1 cellular context compared by ENCODE assay signal in the genomic region with DNA sequence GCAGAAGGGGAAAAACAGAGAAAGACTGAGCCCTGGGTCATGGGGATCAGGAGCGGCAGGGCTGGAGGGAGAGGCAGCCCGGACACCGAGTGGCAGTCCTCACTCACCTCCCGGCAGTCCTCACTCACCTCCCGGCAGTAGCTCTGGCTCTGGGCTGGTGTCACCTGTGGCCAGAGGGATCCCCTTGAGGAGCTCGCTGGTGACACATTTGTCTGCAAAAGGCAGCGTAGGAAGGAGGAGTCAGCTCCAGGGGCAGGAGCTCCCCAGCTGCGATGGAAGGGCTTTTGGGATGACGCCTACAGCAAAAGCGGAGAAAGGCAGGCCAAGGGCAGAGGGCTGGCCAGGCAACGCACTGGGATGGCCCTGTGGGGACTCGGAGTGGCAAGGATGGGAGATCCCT.
TF ChIP-seq lines count a peak whose summit lies in the region.

No MANE protein-coding gene starts in this region.

TF ChIP-seq in A549, 52 proteins besides CTCF, POLR2A, EP300 and RAD21 (continued from another document):
- TF ChIP-seq, protein P1, sequence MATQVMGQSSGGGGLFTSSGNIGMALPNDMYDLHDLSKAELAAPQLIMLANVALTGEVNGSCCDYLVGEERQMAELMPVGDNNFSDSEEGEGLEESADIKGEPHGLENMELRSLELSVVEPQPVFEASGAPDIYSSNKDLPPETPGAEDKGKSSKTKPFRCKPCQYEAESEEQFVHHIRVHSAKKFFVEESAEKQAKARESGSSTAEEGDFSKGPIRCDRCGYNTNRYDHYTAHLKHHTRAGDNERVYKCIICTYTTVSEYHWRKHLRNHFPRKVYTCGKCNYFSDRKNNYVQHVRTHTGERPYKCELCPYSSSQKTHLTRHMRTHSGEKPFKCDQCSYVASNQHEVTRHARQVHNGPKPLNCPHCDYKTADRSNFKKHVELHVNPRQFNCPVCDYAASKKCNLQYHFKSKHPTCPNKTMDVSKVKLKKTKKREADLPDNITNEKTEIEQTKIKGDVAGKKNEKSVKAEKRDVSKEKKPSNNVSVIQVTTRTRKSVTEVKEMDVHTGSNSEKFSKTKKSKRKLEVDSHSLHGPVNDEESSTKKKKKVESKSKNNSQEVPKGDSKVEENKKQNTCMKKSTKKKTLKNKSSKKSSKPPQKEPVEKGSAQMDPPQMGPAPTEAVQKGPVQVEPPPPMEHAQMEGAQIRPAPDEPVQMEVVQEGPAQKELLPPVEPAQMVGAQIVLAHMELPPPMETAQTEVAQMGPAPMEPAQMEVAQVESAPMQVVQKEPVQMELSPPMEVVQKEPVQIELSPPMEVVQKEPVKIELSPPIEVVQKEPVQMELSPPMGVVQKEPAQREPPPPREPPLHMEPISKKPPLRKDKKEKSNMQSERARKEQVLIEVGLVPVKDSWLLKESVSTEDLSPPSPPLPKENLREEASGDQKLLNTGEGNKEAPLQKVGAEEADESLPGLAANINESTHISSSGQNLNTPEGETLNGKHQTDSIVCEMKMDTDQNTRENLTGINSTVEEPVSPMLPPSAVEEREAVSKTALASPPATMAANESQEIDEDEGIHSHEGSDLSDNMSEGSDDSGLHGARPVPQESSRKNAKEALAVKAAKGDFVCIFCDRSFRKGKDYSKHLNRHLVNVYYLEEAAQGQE (IDR thresholded peaks at IDR 0.05) = no peak
- TF ChIP-seq NPAS2 (CRISPR knock-in tag; IDR thresholded peaks at IDR 0.05; ENCODE audit: borderline replicate concordance) (no peak), SMC3 (IDR thresholded peaks at IDR 0.05) (no peak)
- TF ChIP-seq, protein P2, sequence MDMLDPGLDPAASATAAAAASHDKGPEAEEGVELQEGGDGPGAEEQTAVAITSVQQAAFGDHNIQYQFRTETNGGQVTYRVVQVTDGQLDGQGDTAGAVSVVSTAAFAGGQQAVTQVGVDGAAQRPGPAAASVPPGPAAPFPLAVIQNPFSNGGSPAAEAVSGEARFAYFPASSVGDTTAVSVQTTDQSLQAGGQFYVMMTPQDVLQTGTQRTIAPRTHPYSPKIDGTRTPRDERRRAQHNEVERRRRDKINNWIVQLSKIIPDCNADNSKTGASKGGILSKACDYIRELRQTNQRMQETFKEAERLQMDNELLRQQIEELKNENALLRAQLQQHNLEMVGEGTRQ (IDR thresholded peaks at IDR 0.05) = no peak
